ENCODE assay signal across 1 cellular context in genomic region chr11:61024938-61025818, GRCh38.
A peak's percentile ranks its signal among the peaks of the same experiment; 100 is the strongest.
TF ChIP-seq lines count a peak whose summit lies in the region.

No MANE protein-coding gene starts in this region.

TF ChIP-seq in H1, 55 proteins besides CTCF, POLR2A, EP300 and RAD21:
- TF ChIP-seq, protein P1, sequence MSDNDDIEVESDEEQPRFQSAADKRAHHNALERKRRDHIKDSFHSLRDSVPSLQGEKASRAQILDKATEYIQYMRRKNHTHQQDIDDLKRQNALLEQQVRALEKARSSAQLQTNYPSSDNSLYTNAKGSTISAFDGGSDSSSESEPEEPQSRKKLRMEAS (IDR thresholded peaks at IDR 0.05), result 0 out of 2 replicates have a peak, but pooled peaks have one; percentile 18
- TF ChIP-seq GABPA (IDR thresholded peaks at IDR 0.05; ENCODE audit: borderline replicate concordance, insufficient read depth, low read length), result no peak
